10 cellular contexts compared by ENCODE assay signal in genomic region chr22:25475554-25476022, GRCh38.
DNase-seq lines count a peak whose midpoint lies in the region; ATAC-seq and TF ChIP-seq lines count a peak whose summit lies in the region.
"Had no signal": no experiment of that assay in that cellular context is flagged by ENCODE, and none has a peak within 500 bp of the region (broad histone marks: within the 10 kb centered on the region; RNA-seq: fewer than 3 reads in every experiment).

No MANE protein-coding gene starts in this region.

- intact Hi-C loops in adrenal gland (cut with DNase I) (no loop called here), lower lobe of right lung (cut with DNase I) (no loop called here), OCI-LY7 (cut with micrococcal nuclease; ENCODE audit: unreplicated experiment) (no loop called here)

- H3K4me1 ChIP-seq in adrenal gland (replicated peaks in 1 of 2) (no peaks in the 10 kb centered on the region), lower lobe of right lung (peaks cover 9% of the 10 kb centered on the region), OCI-LY7 (ENCODE audit: insufficient read depth, low read length, poor library complexity, severe bottlenecking) (no peaks in the 10 kb centered on the region)
- H3K4me1 ChIP-seq in effector memory CD4-positive, alpha-beta T cell (ENCODE audit: control insufficient read depth, insufficient read depth, low read length, poor library complexity, severe bottlenecking) = no peaks in the 10 kb centered on the region

- no TSS peak for BruUV-seq in OCI-LY7 (replicated peaks; lab: Mats Ljungman, UMichigan)

- CTCF ChIA-PET in OCI-LY7 (lab: Charles Lee; ENCODE audit: unreplicated experiment) = interaction anchor here (0.6 kb wide), 1 partner anchor 58 kb away, joined by 3 read pairs; no protein-coding TSS in a partner anchor

- TF ChIP-seq POLR2A in adrenal gland (IDR thresholded peaks at IDR 0.05) = no peak

- DNase-seq in AG10803 (ENCODE audit: low read depth) = peak; percentile 35
- DNase-seq in adrenal gland = peak in 4 of 7 donors; percentile 25 to 61 (median 28)
- no peak for DNase-seq in lower lobe of right lung
- no peak for DNase-seq in effector memory CD4-positive, alpha-beta T cell
- DNase-seq in OCI-LY7 (ENCODE audit: low spot score) = no peak
- DNase-seq in T-helper 9 cell = no peak
- DNase-seq in HCEC 1CT = no peak
- DNase-seq: transverse colon had no signal

- no peaks in the 10 kb centered on the region for H3K79me2 ChIP-seq in OCI-LY7 (ENCODE audit: insufficient read depth, low read depth, low read length)

- H4K20me1 ChIP-seq in OCI-LY7 (ENCODE audit: insufficient read depth, low read length) = peaks cover 4% of the 10 kb centered on the region; the same call in 1 of the 2 replicates

- H3K9me2 ChIP-seq in OCI-LY7 (ENCODE audit: insufficient read depth, low read length) = no peaks in the 10 kb centered on the region

- no peak overlapping the region for H3K4me3 ChIP-seq in AG10803 (ENCODE audit: low read length)
- no peak overlapping the region for H3K4me3 ChIP-seq in adrenal gland
- H3K4me3 ChIP-seq in lower lobe of right lung = no peak overlapping the region
- no peak overlapping the region for H3K4me3 ChIP-seq in effector memory CD4-positive, alpha-beta T cell (ENCODE audit: insufficient read depth, low read depth, low read length, poor library complexity, severe bottlenecking)
- no peak overlapping the region for H3K4me3 ChIP-seq in OCI-LY7 (ENCODE audit: low read depth, low read length, poor library complexity, severe bottlenecking)
- H3K4me3 ChIP-seq: transverse colon had no signal

- TF ChIP-seq CTCF in AG10803 (conservative IDR thresholded peaks at IDR 0.05; ENCODE audit: low read length) (no peak), adrenal gland (IDR thresholded peaks at IDR 0.05) (no peak), lower lobe of right lung (IDR thresholded peaks at IDR 0.05) (no peak), OCI-LY7 (conservative IDR thresholded peaks at IDR 0.05; ENCODE audit: low read length) (no peak)

- H3K27me3 ChIP-seq in adrenal gland (no peaks in the 10 kb centered on the region), lower lobe of right lung (ENCODE audit: low read depth) (no peaks in the 10 kb centered on the region)
- H3K27me3 ChIP-seq in effector memory CD4-positive, alpha-beta T cell (replicated peaks; ENCODE audit: control insufficient read depth, insufficient read depth, low read length, poor library complexity, severe bottlenecking) = no peaks in the 10 kb centered on the region
- H3K27me3 ChIP-seq: neutrophil, transverse colon had no signal

- POLR2A ChIA-PET in OCI-LY7 (lab: Charles Lee) = no interaction called here

- no peak overlapping the region for H3K4me2 ChIP-seq in OCI-LY7 (ENCODE audit: low read length)

- peaks cover 8% of the 10 kb centered on the region; the same call in 1 of the 2 replicates for H3K36me3 ChIP-seq in KOPT-K1 (ENCODE audit: insufficient read depth, low read length)
- no peaks in the 10 kb centered on the region for H3K36me3 ChIP-seq in adrenal gland (replicated peaks in 1 of 2)
- no peaks in the 10 kb centered on the region for H3K36me3 ChIP-seq in lower lobe of right lung
- H3K36me3 ChIP-seq in effector memory CD4-positive, alpha-beta T cell (ENCODE audit: control insufficient read depth, insufficient read depth, low read length) = no peaks in the 10 kb centered on the region
- peaks cover 5% of the 10 kb centered on the region; the same call in 1 of the 2 replicates for H3K36me3 ChIP-seq in OCI-LY7 (ENCODE audit: insufficient read depth, low read length)
- H3K36me3 ChIP-seq: transverse colon had no signal

- no peak overlapping the region for H2AFZ ChIP-seq in OCI-LY7 (ENCODE audit: low read length)

- peaks cover 15% of the 10 kb centered on the region for H3K9me3 ChIP-seq in KOPT-K1 (ENCODE audit: insufficient read depth, low read length, poor library complexity, severe bottlenecking)
- no peaks in the 10 kb centered on the region for H3K9me3 ChIP-seq in adrenal gland (replicated peaks in 1 of 3)
- H3K9me3 ChIP-seq in lower lobe of right lung = no peaks in the 10 kb centered on the region
- H3K9me3 ChIP-seq in effector memory CD4-positive, alpha-beta T cell (ENCODE audit: control insufficient read depth, low read length) = no peaks in the 10 kb centered on the region
- 0 out of 2 replicates have a peak, but pooled peaks cover 5% of the 10 kb centered on the region for H3K9me3 ChIP-seq in OCI-LY7 (ENCODE audit: low read length)
- H3K9me3 ChIP-seq: neutrophil, transverse colon had no signal

- 28 to 62% (median 41%) methylated on average over 9 of the region's 9 CpGs for WGBS in adrenal gland, 4 donors

- peak; percentile 52 to 59 for ATAC-seq in lower lobe of right lung

- peak overlapping the region; percentile 9 for H3K27ac ChIP-seq in KOPT-K1 (ENCODE audit: low read depth, low read length, poor library complexity, severe bottlenecking)
- no peak overlapping the region for H3K27ac ChIP-seq in adrenal gland
- no peak overlapping the region for H3K27ac ChIP-seq in lower lobe of right lung
- H3K27ac ChIP-seq in effector memory CD4-positive, alpha-beta T cell (ENCODE audit: insufficient read depth, low read length, poor library complexity, severe bottlenecking) = no peak overlapping the region
- no peak overlapping the region for H3K27ac ChIP-seq in OCI-LY7 (ENCODE audit: low read depth, low read length, poor library complexity, severe bottlenecking)
- H3K27ac ChIP-seq: neutrophil had no signal

Comparison
In these comparisons a context has a peak if more than half of its experiments do, and no peak if none do; other contexts are left out.
1. DNase-seq: peak in AG10803 (single experiment) and adrenal gland (4 of 7); none in lower lobe of right lung (single experiment), effector memory CD4-positive, alpha-beta T cell (0 of 3), OCI-LY7 (single experiment), T-helper 9 cell (single experiment) and HCEC 1CT (single experiment).